ENCODE assay signal across 10 cellular contexts in the genomic region with DNA sequence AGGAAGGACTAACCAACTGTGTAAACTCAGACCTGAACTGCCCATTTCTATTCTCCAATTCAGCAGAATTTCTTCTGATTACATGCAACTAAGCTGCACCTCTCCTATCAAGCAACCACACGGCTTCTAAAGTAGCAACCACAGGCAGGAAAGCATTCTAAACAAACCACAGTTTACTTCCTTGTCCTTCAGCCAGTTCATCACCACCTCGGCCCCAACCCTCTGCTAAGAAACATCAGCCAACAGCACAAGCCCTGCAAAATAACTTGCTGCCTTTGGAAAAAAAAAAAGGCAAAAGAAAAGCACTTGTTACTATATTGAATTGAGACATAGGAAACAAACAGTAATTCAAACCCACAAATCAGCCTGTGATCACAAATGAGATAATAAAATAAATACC.
A peak's percentile ranks its signal among the peaks of the same experiment; 100 is the strongest.
DNase-seq lines count a peak whose midpoint lies in the region; ATAC-seq, FAIRE-seq and TF ChIP-seq lines count a peak whose summit lies in the region.
"Had no signal": no experiment of that assay in that cellular context is flagged by ENCODE, and none has a peak within 500 bp of the region (broad histone marks: within the 10 kb centered on the region; RNA-seq: fewer than 3 reads in every experiment).

No MANE protein-coding gene starts in this region.

- ATAC-seq in activated CD8-positive, alpha-beta memory T cell treated with anti-CD3 and anti-CD28 coated beads, Interleukin-2, amount 10 ng/mL, durations not matched to agents 7 days and 5 days, result peak; percentile 6
- ATAC-seq in GM12878, result no peak
- ATAC-seq in stimulated activated effector memory CD8-positive, alpha-beta T cell treated with anti-CD3 and anti-CD28 coated beads, Interleukin-12 subunit alpha, Interleukin-12 subunit beta, amount 100 ng/mL, for 72 hours, result no peak

- RAD21 ChIA-PET in GM12878 (lab: Charles Lee; ENCODE audit: unreplicated experiment), result interaction anchor here (1.2 to 3.8 kb wide), 3 partner anchors 16 to 139 kb away, joined by 3 to 22 read pairs (median 18); partner anchors contain the start of gene NFATC2

- peak; percentile 83 for DNase-seq in activated CD8-positive, alpha-beta memory T cell treated with anti-CD3 and anti-CD28 coated beads, Interleukin-2, amount 10 ng/mL, durations not matched to agents 7 days and 5 days
- DNase-seq in activated CD8-positive, alpha-beta memory T cell treated with anti-CD3 and anti-CD28 coated beads, Interleukin-2, amount 50 U/mL, for 48 hours, result no peak
- DNase-seq in T-helper 2 cell (peak in 3 of 5 experiments; percentile 41 to 96 (median 66)), GM12878 (ENCODE audit: low read depth, low spot score) (no peak), NCI-H187 (lab: John Stamatoyannopoulos, UW) (no peak), coronary artery (ENCODE audit: low spot score) (no peak), occipital lobe (lab: John Stamatoyannopoulos, UW) (no peak)
- DNase-seq in stimulated activated effector memory CD8-positive, alpha-beta T cell treated with anti-CD3 and anti-CD28 coated beads, Interleukin-12 subunit alpha, Interleukin-12 subunit beta, amount 100 ng/mL, for 72 hours (ENCODE audit: low spot score in 2 of 2), result no peak
- DNase-seq: NCI-H526 treated with DMSO at 0.1 percent for 48 hours, nucleus accumbens had no signal

- no peak for TF ChIP-seq EP300 in GM12878 (IDR thresholded peaks at IDR 0.05; ENCODE audit: borderline replicate concordance in 1 of 2, control insufficient read depth in 1 of 2, low read depth in 2 of 2, low read length in 2 of 2)

- 0% methylated on average over 2 of the region's 2 CpGs for WGBS in GM12878 (ENCODE audit: insufficient coverage, insufficient replicate concordance, low lambda C conversion rate, missing lambda C conversion rate)

- no peak overlapping the region for H3K9ac ChIP-seq in GM12878 (ENCODE audit: control insufficient read depth, insufficient read depth, low read length)

- peak overlapping the region; percentile 99 for H3K27ac Mint-ChIP-seq in activated CD8-positive, alpha-beta memory T cell treated with anti-CD3 and anti-CD28 coated beads, Interleukin-2, amount 10 ng/mL, durations not matched to agents 7 days and 5 days
- peak overlapping the region; percentile 98 for H3K27ac Mint-ChIP-seq in stimulated activated effector memory CD8-positive, alpha-beta T cell treated with anti-CD3 and anti-CD28 coated beads, Interleukin-12 subunit alpha, Interleukin-12 subunit beta, amount 100 ng/mL, for 72 hours

- peaks cover under 1 to 3% of the 10 kb centered on the region in 2 experiments; a peak in 2 of 4 replicates for H3K36me3 ChIP-seq in GM12878 (ENCODE audit: control insufficient read depth in 2 of 2, insufficient read depth in 2 of 2, low read length in 1 of 2)

- H3K4me1 ChIP-seq in GM12878 (ENCODE audit: control insufficient read depth, insufficient read depth, low read length), result peaks cover 70% of the 10 kb centered on the region

- peak overlapping the region; percentile 25; the same call in 1 of the 2 replicates for H3K27ac ChIP-seq in GM12878 (ENCODE audit: control insufficient read depth, insufficient read depth)
- no peak overlapping the region for H3K27ac ChIP-seq in coronary artery

- CTCF ChIA-PET in activated CD8-positive, alpha-beta memory T cell treated with anti-CD3 and anti-CD28 coated beads, Interleukin-2, amount 10 ng/mL, durations not matched to agents 7 days and 5 days (lab: Charles Lee), result interaction anchor here (1.6 to 7.8 kb wide), 4 partner anchors 9 to 126 kb away, joined by 4 to 71 read pairs (median 22); no protein-coding TSS in a partner anchor
- CTCF ChIA-PET in GM12878 (lab: Yijun Ruan, JAX), result interaction anchor here (0.9 to 2.7 kb wide), 5 partner anchors 10 to 20 kb away, joined by 4 to 16 read pairs (median 4); no protein-coding TSS in a partner anchor

- FAIRE-seq in GM12878 (lab: Jason Lieb, UNC), result peak; percentile 56

- H3K4me3 ChIP-seq in GM12878, result 0 out of 2 replicates have a peak overlapping the region, but pooled peaks have one; percentile 19
- no peak overlapping the region for H3K4me3 ChIP-seq in coronary artery

- no TSS peak for BruUV-seq in GM12878 (replicated peaks; lab: Mats Ljungman, UMichigan)

- no peak for TF ChIP-seq RAD21 in GM12878 (IDR thresholded peaks at IDR 0.05; ENCODE audit: insufficient read depth, low read depth, low read length)

- H3K4me3 Mint-ChIP-seq in activated CD8-positive, alpha-beta memory T cell treated with anti-CD3 and anti-CD28 coated beads, Interleukin-2, amount 10 ng/mL, durations not matched to agents 7 days and 5 days, result peak overlapping the region; percentile 29
- H3K4me3 Mint-ChIP-seq in stimulated activated effector memory CD8-positive, alpha-beta T cell treated with anti-CD3 and anti-CD28 coated beads, Interleukin-12 subunit alpha, Interleukin-12 subunit beta, amount 100 ng/mL, for 72 hours, result peak overlapping the region; percentile 76

- peak overlapping the region; percentile 46 for H3K4me2 ChIP-seq in GM12878 (ENCODE audit: control insufficient read depth, insufficient read depth)

- H3K79me2 ChIP-seq in GM12878 (ENCODE audit: control insufficient read depth, insufficient read depth, low read length), result peaks cover 4% of the 10 kb centered on the region

- in situ Hi-C loops in GM12878 (cut with MboI), result loop anchor here (10.0 to 25.0 kb wide), 2 partner anchors 587 to 760 kb away; no protein-coding TSS in a partner anchor

- no peaks in the 10 kb centered on the region for H4K20me1 ChIP-seq in GM12878 (ENCODE audit: control insufficient read depth, insufficient read depth)

- H2AFZ ChIP-seq in GM12878 (ENCODE audit: control insufficient read depth, low read depth, low read length), result no peak overlapping the region

- TF ChIP-seq POLR2A in GM12878 (IDR thresholded peaks at IDR 0.05; ENCODE audit: low read depth, low read length), result no peak

- intact Hi-C loops in GM12878 (cut with micrococcal nuclease; ENCODE audit: unreplicated experiment), result loop anchor here (5.0 kb wide), 2 partner anchors 80 to 140 kb away; partner anchors contain the start of gene NFATC2

- TF ChIP-seq CTCF in GM12878 (IDR thresholded peaks at IDR 0.05 in 2 of 3, conservative IDR thresholded peaks at IDR 0.05 in 1 of 3; ENCODE audit: control insufficient read depth in 2 of 3, extremely low read depth in 1 of 3, insufficient read depth in 1 of 3, low read depth in 3 of 3, low read length in 3 of 3) (no peak), coronary artery (IDR thresholded peaks at IDR 0.05) (no peak)

- H3K4me1 Mint-ChIP-seq in activated CD8-positive, alpha-beta memory T cell treated with anti-CD3 and anti-CD28 coated beads, Interleukin-2, amount 10 ng/mL, durations not matched to agents 7 days and 5 days, result peaks cover 97% of the 10 kb centered on the region
- peaks cover 88% of the 10 kb centered on the region for H3K4me1 Mint-ChIP-seq in stimulated activated effector memory CD8-positive, alpha-beta T cell treated with anti-CD3 and anti-CD28 coated beads, Interleukin-12 subunit alpha, Interleukin-12 subunit beta, amount 100 ng/mL, for 72 hours

- H3K9me3 Mint-ChIP-seq in activated CD8-positive, alpha-beta memory T cell treated with anti-CD3 and anti-CD28 coated beads, Interleukin-2, amount 10 ng/mL, durations not matched to agents 7 days and 5 days (ENCODE audit: low read depth), result no peaks in the 10 kb centered on the region
- H3K9me3 Mint-ChIP-seq in stimulated activated effector memory CD8-positive, alpha-beta T cell treated with anti-CD3 and anti-CD28 coated beads, Interleukin-12 subunit alpha, Interleukin-12 subunit beta, amount 100 ng/mL, for 72 hours, result no peaks in the 10 kb centered on the region

- SMC1A ChIA-PET in GM12878 (lab: Charles Lee; ENCODE audit: uncharacterized antibody, unreplicated experiment), result interaction anchor here (1.0 to 2.6 kb wide), 6 partner anchors 15 to 138 kb away, joined by 3 to 8 read pairs (median 6); no protein-coding TSS in a partner anchor

- no peaks in the 10 kb centered on the region for H3K27me3 ChIP-seq in GM12878 (replicated peaks in 1 of 2; ENCODE audit: control insufficient read depth in 2 of 2, insufficient read depth in 2 of 2, low read length in 1 of 2)

- POLR2A ChIA-PET in GM12878 (lab: Charles Lee), result no interaction called here

- no peaks in the 10 kb centered on the region; the same call in 2 of the 3 replicates for H3K9me3 ChIP-seq in GM12878 (replicated peaks; ENCODE audit: control insufficient read depth, insufficient read depth, low read length)

- peaks cover 68% of the 10 kb centered on the region for H3K36me3 Mint-ChIP-seq in activated CD8-positive, alpha-beta memory T cell treated with anti-CD3 and anti-CD28 coated beads, Interleukin-2, amount 10 ng/mL, durations not matched to agents 7 days and 5 days
- peaks cover 79% of the 10 kb centered on the region for H3K36me3 Mint-ChIP-seq in stimulated activated effector memory CD8-positive, alpha-beta T cell treated with anti-CD3 and anti-CD28 coated beads, Interleukin-12 subunit alpha, Interleukin-12 subunit beta, amount 100 ng/mL, for 72 hours

- no peaks in the 10 kb centered on the region for H3K27me3 Mint-ChIP-seq in activated CD8-positive, alpha-beta memory T cell treated with anti-CD3 and anti-CD28 coated beads, Interleukin-2, amount 10 ng/mL, durations not matched to agents 7 days and 5 days

TF ChIP-seq in GM12878, 131 proteins besides CTCF, POLR2A, EP300 and RAD21 (continues in another document):
- TF ChIP-seq EZH2 (IDR thresholded peaks at IDR 0.05; ENCODE audit: borderline replicate concordance, control insufficient read depth, low read depth, low read length) (no peak), JUND (IDR thresholded peaks at IDR 0.05; ENCODE audit: low read depth, low read length) (no peak), ETV6 (conservative IDR thresholded peaks at IDR 0.05 in 1 of 2, IDR thresholded peaks at IDR 0.05 in 1 of 2; ENCODE audit: borderline replicate concordance in 1 of 2, low read depth in 1 of 2) (peak in 1 of 2 experiments; percentile 27; a peak in 1 of 4 replicates), SMARCA5 (IDR thresholded peaks at IDR 0.05) (no peak), SREBF2 (IDR thresholded peaks at IDR 0.05; ENCODE audit: low read length) (no peak), ATF3 (IDR thresholded peaks at IDR 0.05; ENCODE audit: borderline replicate concordance, extremely low read depth, low read depth, low read length) (no peak), CHD2 (IDR thresholded peaks at IDR 0.05; ENCODE audit: borderline replicate concordance, low read depth, low read length) (no peak), TARDBP (IDR thresholded peaks at IDR 0.05; ENCODE audit: borderline replicate concordance) (no peak)

Comparison
In these comparisons a context has a peak if more than half of its experiments do, and no peak if none do; other contexts are left out.
1. DNase-seq: peak in activated CD8-positive, alpha-beta memory T cell treated with anti-CD3 and anti-CD28 coated beads, Interleukin-2, amount 10 ng/mL, durations not matched to agents 7 days and 5 days (single experiment) and T-helper 2 cell (3 of 5); none in activated CD8-positive, alpha-beta memory T cell treated with anti-CD3 and anti-CD28 coated beads, Interleukin-2, amount 50 U/mL, for 48 hours (single experiment), GM12878 (single experiment), stimulated activated effector memory CD8-positive, alpha-beta T cell treated with anti-CD3 and anti-CD28 coated beads, Interleukin-12 subunit alpha, Interleukin-12 subunit beta, amount 100 ng/mL, for 72 hours (0 of 2), NCI-H187 (0 of 2), coronary artery (single experiment) and occipital lobe (single experiment).